19 cellular contexts compared by ENCODE assay signal in genomic region chr1:230891413-230891812, GRCh38. TPM values are rescaled to one million over a fixed set of nuclear protein-coding genes. Genes with fewer than 3 reads are reported as not detected.
A peak's percentile ranks its signal among the peaks of the same experiment; 100 is the strongest.
DNase-seq lines count a peak whose midpoint lies in the region; ATAC-seq, FAIRE-seq and TF ChIP-seq lines count a peak whose summit lies in the region.
"Had no signal": no experiment of that assay in that cellular context is flagged by ENCODE, and none has a peak within 500 bp of the region (broad histone marks: within the 10 kb centered on the region; RNA-seq: fewer than 3 reads in every experiment).

No MANE protein-coding gene starts in this region.

- peak; percentile 23; the same call in 2 of the 3 replicates for ATAC-seq in GM12878
- ATAC-seq in GM18861 (IDR thresholded peaks at IDR 0.05; ENCODE audit: unreplicated experiment), result no peak
- ATAC-seq: activated naive CD8-positive, alpha-beta T cell treated with anti-CD3 and anti-CD28 coated beads, Interleukin-2, amount 50 U/mL, for 24 hours; HCT116; Panc1 had no signal

- no peak for TF ChIP-seq CTCF in GM12878 (IDR thresholded peaks at IDR 0.05 in 2 of 3, conservative IDR thresholded peaks at IDR 0.05 in 1 of 3; ENCODE audit: control insufficient read depth in 2 of 3, extremely low read depth in 1 of 3, insufficient read depth in 1 of 3, low read depth in 3 of 3, low read length in 3 of 3)

- H3K9ac ChIP-seq in GM12878 (ENCODE audit: control insufficient read depth, insufficient read depth, low read length), result no peak overlapping the region

- H3K9me3 ChIP-seq in GM12878 (replicated peaks; ENCODE audit: control insufficient read depth, insufficient read depth, low read length), result no peaks in the 10 kb centered on the region
- H3K9me3 ChIP-seq: Caco-2, stomach, uterus had no signal

- no peaks in the 10 kb centered on the region for H3K36me3 ChIP-seq in GM12878 (ENCODE audit: control insufficient read depth in 2 of 2, insufficient read depth in 2 of 2, low read length in 1 of 2)
- H3K36me3 ChIP-seq: stomach, uterus, WERI-Rb-1 had no signal

- no peaks in the 10 kb centered on the region for H4K20me1 ChIP-seq in GM12878 (ENCODE audit: control insufficient read depth, insufficient read depth)

- RAD21 ChIA-PET in GM12878 (lab: Charles Lee; ENCODE audit: unreplicated experiment), result no interaction called here

- intact Hi-C loops in GM12878 (cut with micrococcal nuclease; ENCODE audit: unreplicated experiment), result no loop called here

- TF ChIP-seq POLR2A in GM12878 (IDR thresholded peaks at IDR 0.05; ENCODE audit: low read depth, low read length), result no peak

- CTCF ChIA-PET in GM12878 (lab: Yijun Ruan, JAX), result no interaction called here

- 0% methylated on average over 2 of the region's 2 CpGs for WGBS in GM12878 (ENCODE audit: insufficient coverage, insufficient replicate concordance, low lambda C conversion rate, missing lambda C conversion rate)

- no peak overlapping the region for H3K27ac ChIP-seq in GM12878 (ENCODE audit: control insufficient read depth, insufficient read depth)
- H3K27ac ChIP-seq: uterus, WERI-Rb-1 had no signal

- BruUV-seq in GM12878 (replicated peaks; lab: Mats Ljungman, UMichigan), result no TSS peak

- SMC1A ChIA-PET in GM12878 (lab: Charles Lee; ENCODE audit: uncharacterized antibody, unreplicated experiment), result no interaction called here

- no peaks in the 10 kb centered on the region for H3K4me1 ChIP-seq in GM12878 (ENCODE audit: control insufficient read depth, insufficient read depth, low read length)
- H3K4me1 ChIP-seq: uterus had no signal

- no peak overlapping the region for H2AFZ ChIP-seq in GM12878 (ENCODE audit: control insufficient read depth, low read depth, low read length)

- peak; percentile 67 for DNase-seq in AG08395 (ENCODE audit: low spot score)
- peak; percentile 43 for DNase-seq in HPDE6-E6E7 (ENCODE audit: extremely low spot score)
- no peak for DNase-seq in GM12878 (ENCODE audit: low read depth, low spot score)
- peak; percentile 45 for DNase-seq in iPS-NIHi7 (ENCODE audit: extremely low spot score)
- DNase-seq in stimulated activated CD8-positive, alpha-beta memory T cell treated with anti-CD3 and anti-CD28 coated beads, Interleukin-4, amount 100 ng/mL, for 48 hours, result no peak
- no peak for DNase-seq in hepatic stellate cell (ENCODE audit: low spot score)
- DNase-seq in COR-L47 (lab: John Stamatoyannopoulos, UW), result no peak
- DNase-seq: activated naive CD8-positive, alpha-beta T cell treated with anti-CD3 and anti-CD28 coated beads, Interleukin-2, amount 50 U/mL, for 24 hours; Caco-2; NCI-H187 treated with DMSO at 0.1 percent for 48 hours; NCI-H510A treated with DMSO at 0.1 percent for 48 hours; retina; stomach; uterus; WERI-Rb-1 had no signal

- no peak for TF ChIP-seq RAD21 in GM12878 (IDR thresholded peaks at IDR 0.05; ENCODE audit: insufficient read depth, low read depth, low read length)

- H3K4me3 ChIP-seq in GM12878, result no peak overlapping the region
- H3K4me3 ChIP-seq: stomach, uterus had no signal

- no peaks in the 10 kb centered on the region for H3K79me2 ChIP-seq in GM12878 (ENCODE audit: control insufficient read depth, insufficient read depth, low read length)

- POLR2A ChIA-PET in GM12878 (lab: Charles Lee), result no interaction called here

- 0 out of 2 replicates have a peak overlapping the region, but pooled peaks have one; percentile 2 for H3K4me2 ChIP-seq in GM12878 (ENCODE audit: control insufficient read depth, insufficient read depth)

- H3K27me3 ChIP-seq in GM12878 (replicated peaks in 1 of 2; ENCODE audit: control insufficient read depth in 2 of 2, insufficient read depth in 2 of 2, low read length in 1 of 2), result no peaks in the 10 kb centered on the region
- H3K27me3 ChIP-seq: stomach, uterus had no signal

- FAIRE-seq in GM12878 (lab: Jason Lieb, UNC), result no peak
- FAIRE-seq: islet of Langerhans had no signal

- no peak for TF ChIP-seq EP300 in GM12878 (IDR thresholded peaks at IDR 0.05; ENCODE audit: borderline replicate concordance in 1 of 2, control insufficient read depth in 1 of 2, low read depth in 2 of 2, low read length in 2 of 2)

- in situ Hi-C loops in GM12878 (cut with MboI), result no loop called here

TF ChIP-seq in GM12878, 131 proteins besides CTCF, POLR2A, EP300 and RAD21 (continues in another document):
- TF ChIP-seq RCOR1 (conservative IDR thresholded peaks at IDR 0.05; ENCODE audit: low read depth, low read length) (no peak), MEF2B (IDR thresholded peaks at IDR 0.05; ENCODE audit: partially characterized antibody, poor library complexity, severe bottlenecking) (no peak), ATF7 (IDR thresholded peaks at IDR 0.05; ENCODE audit: low read depth) (no peak), ZNF24 (IDR thresholded peaks at IDR 0.05) (no peak), POU2F2 (IDR thresholded peaks at IDR 0.05; ENCODE audit: borderline replicate concordance, low read depth, low read length) (no peak), E4F1 (IDR thresholded peaks at IDR 0.05; ENCODE audit: borderline replicate concordance, partially characterized antibody) (no peak), TAF1 (IDR thresholded peaks at IDR 0.05; ENCODE audit: borderline replicate concordance, low read depth, low read length) (no peak), SUZ12 (IDR thresholded peaks at IDR 0.05; ENCODE audit: unreplicated experiment) (no peak), PRDM15 (CRISPR knock-in tag; IDR thresholded peaks at IDR 0.05) (no peak), EGR1 (IDR thresholded peaks at IDR 0.05; ENCODE audit: borderline replicate concordance in 1 of 2, low read depth in 2 of 2, low read length in 2 of 2) (no peak), TBL1XR1 (IDR thresholded peaks at IDR 0.05; ENCODE audit: low read depth, low read length) (no peak), RAD51 (IDR thresholded peaks at IDR 0.05) (no peak)

RNA-seq across cellular contexts. Expression of gene C1orf198, which starts 23.1 kb away (rescaled TPM):
- total RNA-seq in GM12878 (2013; cell fraction: nucleolus; rRNA removed), result 0.88 and 1.7 TPM in 2 replicates
- total RNA-seq in GM12878 (2014; rRNA removed) (1.1 and 1.6 TPM in 2 replicates), GM12878 (2014; rRNA removed; fragmentation: Illumina TruSeq; extraction: Trizol) (0.81 and 1.0 TPM in 2 replicates), GM12878 (2021) (1.6 and 1.8 TPM in 2 replicates)
- polyA plus RNA-seq in GM12878 (2011; ENCODE audit: low read depth), result 1.0 TPM
- polyA plus RNA-seq in GM12878 (2011; rRNA removed) (2.4 and 2.8 TPM in 2 replicates), GM12878 (2014; fragmentation: Illumina TruSeq; extraction: Trizol) (0.95 and 1.0 TPM in 2 replicates), GM12878 (2014; fragmentation: Nextera tagmentation; extraction: Ambion mirVana) (under 1 TPM; 0.16 to 0.37 TPM), GM12878 (2014; rRNA removed) (1.1 and 1.5 TPM in 2 replicates), GM12878 (2016; fragmentation: Nextera tagmentation; extraction: Ambion mirVana) (1 to 10 TPM; 1.3 to 1.6 TPM)
- polyA plus RNA-seq in GM12878 (2011; cell fraction: cytosol; rRNA removed), result 2.5 and 2.9 TPM in 2 replicates
- polyA plus RNA-seq in GM12878 (2011; cell fraction: nucleus; rRNA removed), result 1.3 and 1.6 TPM in 2 replicates
- 1.4 TPM in 2 replicates for polyA plus RNA-seq in GM12878 (2012)
- 2.5 and 3.5 TPM in 2 replicates for polyA minus RNA-seq in GM12878 (2011; rRNA and poly(A)+ RNA removed)
- 1.6 and 2.1 TPM in 2 replicates for polyA minus RNA-seq in GM12878 (2011; cell fraction: cytosol; rRNA and poly(A)+ RNA removed)
- polyA minus RNA-seq in GM12878 (2011; cell fraction: nucleus; rRNA and poly(A)+ RNA removed), result 0.73 and 1.4 TPM in 2 replicates

Comparison
In these comparisons a context has a peak if more than half of its experiments do, and no peak if none do; other contexts are left out.
1. DNase-seq: peak in AG08395 (single experiment), HPDE6-E6E7 (single experiment) and iPS-NIHi7 (single experiment); none in GM12878 (single experiment), stimulated activated CD8-positive, alpha-beta memory T cell treated with anti-CD3 and anti-CD28 coated beads, Interleukin-4, amount 100 ng/mL, for 48 hours (single experiment), hepatic stellate cell (single experiment) and COR-L47 (single experiment).